Comparison of ENCODE assay signal across 9 cellular contexts in the genomic region with DNA sequence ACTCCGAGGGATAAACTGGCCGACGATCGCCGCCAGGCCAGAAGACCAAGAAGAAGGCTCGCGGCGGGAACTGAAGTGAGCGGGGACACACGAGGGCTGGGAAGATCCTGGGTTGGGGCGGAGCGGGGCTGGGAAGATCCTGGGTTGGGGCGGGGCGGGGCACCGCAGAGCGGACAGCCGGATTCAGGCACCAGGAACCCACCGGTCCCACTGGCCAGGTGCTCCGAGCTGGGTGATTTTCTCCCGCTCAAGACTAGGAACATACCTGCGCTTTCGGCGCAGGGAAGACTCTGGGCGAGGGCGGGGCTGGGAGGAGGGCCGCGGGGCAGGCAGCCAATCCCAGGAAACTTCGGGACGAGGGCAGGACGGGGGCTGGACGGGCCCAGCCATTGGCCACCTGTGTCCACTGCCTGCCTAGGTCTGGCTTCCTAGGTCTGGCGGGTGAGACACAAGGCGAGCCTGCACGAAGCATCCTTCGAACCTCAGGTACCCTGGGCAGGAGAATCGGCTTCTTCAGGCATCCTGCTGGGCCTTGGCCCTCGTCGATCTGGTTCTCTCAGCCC. TPM values are rescaled to one million over a fixed set of nuclear protein-coding genes. Genes with fewer than 3 reads are reported as not detected.
DNase-seq lines count a peak whose midpoint lies in the region; ATAC-seq, FAIRE-seq and TF ChIP-seq lines count a peak whose summit lies in the region.
"Had no signal": no experiment of that assay in that cellular context is flagged by ENCODE, and none has a peak within 500 bp of the region (broad histone marks: within the 10 kb centered on the region; RNA-seq: fewer than 3 reads in every experiment).

A gene with protein sequence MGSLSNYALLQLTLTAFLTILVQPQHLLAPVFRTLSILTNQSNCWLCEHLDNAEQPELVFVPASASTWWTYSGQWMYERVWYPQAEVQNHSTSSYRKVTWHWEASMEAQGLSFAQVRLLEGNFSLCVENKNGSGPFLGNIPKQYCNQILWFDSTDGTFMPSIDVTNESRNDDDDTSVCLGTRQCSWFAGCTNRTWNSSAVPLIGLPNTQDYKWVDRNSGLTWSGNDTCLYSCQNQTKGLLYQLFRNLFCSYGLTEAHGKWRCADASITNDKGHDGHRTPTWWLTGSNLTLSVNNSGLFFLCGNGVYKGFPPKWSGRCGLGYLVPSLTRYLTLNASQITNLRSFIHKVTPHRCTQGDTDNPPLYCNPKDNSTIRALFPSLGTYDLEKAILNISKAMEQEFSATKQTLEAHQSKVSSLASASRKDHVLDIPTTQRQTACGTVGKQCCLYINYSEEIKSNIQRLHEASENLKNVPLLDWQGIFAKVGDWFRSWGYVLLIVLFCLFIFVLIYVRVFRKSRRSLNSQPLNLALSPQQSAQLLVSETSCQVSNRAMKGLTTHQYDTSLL (minus strand): TSS at position 77 of the 563 bp plus-strand sequence. CDS start 5,905 bp downstream, outside the sequence.

- H3K9me3 Mint-ChIP-seq in T-helper 2 cell treated with Interferon-gamma antibody and Interleukin-4, amounts not matched to agents 5 μg/mL and 100 μg/mL, for 36 hours = no peaks in the 10 kb centered on the region
- no peaks in the 10 kb centered on the region for H3K9me3 Mint-ChIP-seq in natural killer cell treated with Interleukin-12 subunit alpha and Interleukin-12 subunit beta and Interleukin-15 and Interleukin-18, amount 100 ng/mL, for 72 hours

- ATAC-seq in natural killer cell treated with Interleukin-12 subunit alpha and Interleukin-12 subunit beta and Interleukin-15 and Interleukin-18, amount 100 ng/mL, for 72 hours = peak; percentile 40 to 47
- no peak for ATAC-seq in HG02885 (IDR thresholded peaks at IDR 0.05; ENCODE audit: poor library complexity, unreplicated experiment)

- TF ChIP-seq POLR2A in GM12892 (IDR thresholded peaks at IDR 0.05; ENCODE audit: low read depth, low read length) = no peak

- peaks cover 58% of the 10 kb centered on the region for H3K27me3 Mint-ChIP-seq in T-helper 2 cell treated with Interferon-gamma antibody and Interleukin-4, amounts not matched to agents 5 μg/mL and 100 μg/mL, for 36 hours (ENCODE audit: low read depth)
- peaks cover 44 to 45% of the 10 kb centered on the region in 2 donors for H3K27me3 Mint-ChIP-seq in natural killer cell treated with Interleukin-12 subunit alpha and Interleukin-12 subunit beta and Interleukin-15 and Interleukin-18, amount 100 ng/mL, for 72 hours

- H3K4me1 Mint-ChIP-seq in T-helper 2 cell treated with Interferon-gamma antibody and Interleukin-4, amounts not matched to agents 5 μg/mL and 100 μg/mL, for 36 hours (ENCODE audit: low read depth) = peaks cover 4% of the 10 kb centered on the region
- peaks cover 0 to 3% of the 10 kb centered on the region in 2 donors for H3K4me1 Mint-ChIP-seq in natural killer cell treated with Interleukin-12 subunit alpha and Interleukin-12 subunit beta and Interleukin-15 and Interleukin-18, amount 100 ng/mL, for 72 hours (ENCODE audit: low read depth in 2 of 2)

- FAIRE-seq in GM12892 (lab: Jason Lieb, UNC) = no peak

- H3K36me3 Mint-ChIP-seq in T-helper 2 cell treated with Interferon-gamma antibody and Interleukin-4, amounts not matched to agents 5 μg/mL and 100 μg/mL, for 36 hours (ENCODE audit: low read depth) = no peaks in the 10 kb centered on the region
- H3K36me3 Mint-ChIP-seq in natural killer cell treated with Interleukin-12 subunit alpha and Interleukin-12 subunit beta and Interleukin-15 and Interleukin-18, amount 100 ng/mL, for 72 hours = peaks cover 5% of the 10 kb centered on the region

- H3K4me3 Mint-ChIP-seq in T-helper 2 cell treated with Interferon-gamma antibody and Interleukin-4, amounts not matched to agents 5 μg/mL and 100 μg/mL, for 36 hours = peak within 1 kb of the TSS; percentile 54
- peak within 1 kb of the TSS; percentile 54 for H3K4me3 Mint-ChIP-seq in natural killer cell treated with Interleukin-12 subunit alpha and Interleukin-12 subunit beta and Interleukin-15 and Interleukin-18, amount 100 ng/mL, for 72 hours

- no peak for TF ChIP-seq CTCF in fibroblast of the aortic adventitia (IDR thresholded peaks at IDR 0.05; ENCODE audit: insufficient read depth, low read length)

- DNase-seq in T-helper 2 cell treated with Interferon-gamma antibody and Interleukin-4, amounts not matched to agents 5 μg/mL and 100 μg/mL, for 36 hours (ENCODE audit: low spot score) = no peak
- DNase-seq in T-helper 2 cell (no peak), fibroblast of the aortic adventitia (ENCODE audit: low read depth) (peak; percentile 7), OCI-M2 (lab: John Stamatoyannopoulos, UW; ENCODE audit: unreplicated experiment) (no peak), GM12892 (ENCODE audit: insufficient read length) (no peak)
- peak; percentile 11 to 21 for DNase-seq in activated CD4-positive, alpha-beta T cell treated with anti-CD3 and anti-CD28 coated beads, Interleukin-2, amount 50 U/mL, for 48 hours
- DNase-seq in natural killer cell treated with Interleukin-12 subunit alpha and Interleukin-12 subunit beta and Interleukin-15 and Interleukin-18, amount 100 ng/mL, for 72 hours (ENCODE audit: low spot score) = no peak
- DNase-seq: DND-41 had no signal

- H3K4me3 ChIP-seq in fibroblast of the aortic adventitia (ENCODE audit: low read depth, low read length) = peak within 1 kb of the TSS; percentile 55

- H3K27ac Mint-ChIP-seq in T-helper 2 cell treated with Interferon-gamma antibody and Interleukin-4, amounts not matched to agents 5 μg/mL and 100 μg/mL, for 36 hours = no peak within 1 kb of the TSS
- H3K27ac Mint-ChIP-seq in natural killer cell treated with Interleukin-12 subunit alpha and Interleukin-12 subunit beta and Interleukin-15 and Interleukin-18, amount 100 ng/mL, for 72 hours = no peak within 1 kb of the TSS

RNA-seq across cellular contexts. Expression of the gene that starts here (rescaled TPM):
- under 0.01 TPM in 1 of 2 replicates, not detected in the other for total RNA-seq in fibroblast of the aortic adventitia (ENCODE audit: low replicate concordance)
- total RNA-seq in natural killer cell treated with Interleukin-12 subunit alpha and Interleukin-12 subunit beta and Interleukin-15 and Interleukin-18, amount 100 ng/mL, for 72 hours = not detected
- not detected for polyA plus RNA-seq in GM12892 (2012; ENCODE audit: missing spikeins)

Comparison
In these comparisons a context has a peak if more than half of its experiments do, and no peak if none do; other contexts are left out.
1. Peak in DNase-seq and H3K4me3 ChIP-seq in fibroblast of the aortic adventitia; RNA of the gene not detected or under 1 TPM.
2. Peak in ATAC-seq in natural killer cell treated with Interleukin-12 subunit alpha and Interleukin-12 subunit beta and Interleukin-15 and Interleukin-18, amount 100 ng/mL, for 72 hours; RNA of the gene not detected or under 1 TPM.
3. DNase-seq: peak in activated CD4-positive, alpha-beta T cell treated with anti-CD3 and anti-CD28 coated beads, Interleukin-2, amount 50 U/mL, for 48 hours (2 of 2); none in T-helper 2 cell treated with Interferon-gamma antibody and Interleukin-4, amounts not matched to agents 5 μg/mL and 100 μg/mL, for 36 hours (single experiment), T-helper 2 cell (0 of 5), natural killer cell treated with Interleukin-12 subunit alpha and Interleukin-12 subunit beta and Interleukin-15 and Interleukin-18, amount 100 ng/mL, for 72 hours (single experiment), OCI-M2 (single experiment) and GM12892 (single experiment).